In the genomic region with DNA sequence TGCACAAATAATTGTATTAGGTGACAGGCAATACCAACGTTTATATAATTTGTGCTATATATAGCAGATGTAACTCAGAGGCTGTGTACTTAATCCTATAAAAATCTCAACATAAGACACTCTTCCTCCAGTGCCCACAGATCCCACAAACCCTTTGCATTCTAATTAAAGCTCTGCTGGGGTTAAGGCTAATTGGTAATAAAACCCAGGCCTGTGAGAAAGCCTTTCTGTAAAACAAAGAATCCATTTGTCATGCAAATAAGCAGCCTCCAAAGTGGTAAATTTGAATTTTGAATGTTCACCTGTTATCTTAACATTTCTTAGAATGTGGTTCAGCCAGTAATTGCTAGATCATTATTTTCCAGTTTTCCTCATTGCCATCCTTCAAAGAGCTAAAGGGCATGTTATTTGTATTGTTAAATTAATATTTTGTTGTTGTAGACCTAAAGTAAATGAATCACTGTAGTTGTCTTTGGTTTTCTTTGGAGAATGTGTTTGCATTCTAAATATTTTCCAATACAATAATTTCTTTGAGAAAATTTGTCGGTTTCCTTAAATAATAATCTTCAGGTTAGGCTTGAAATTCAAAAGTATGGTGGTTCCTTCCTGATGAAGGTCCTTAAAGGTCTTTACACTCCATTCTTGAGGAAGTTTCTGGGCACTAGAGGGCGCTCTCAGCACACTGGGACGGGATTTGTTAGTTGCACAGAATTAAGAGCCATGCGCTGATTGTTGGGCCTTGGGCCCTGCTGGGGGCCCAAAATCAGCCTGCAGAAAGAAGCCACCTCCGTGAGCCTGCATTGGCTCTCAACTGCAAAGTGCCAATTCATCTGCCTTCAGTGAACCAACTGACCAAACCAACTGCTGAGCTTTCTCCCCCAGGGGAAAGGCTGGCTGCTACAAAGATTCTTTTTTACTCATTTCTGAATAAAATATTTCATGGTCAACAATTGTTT, we compare ENCODE assay signal across 8 cellular contexts. TPM values are rescaled to one million over a fixed set of nuclear protein-coding genes. Genes with fewer than 3 reads are reported as not detected.
DNase-seq lines count a peak whose midpoint lies in the region; ATAC-seq and TF ChIP-seq lines count a peak whose summit lies in the region.

No MANE protein-coding gene starts in this region.

- H3K4me1 Mint-ChIP-seq in WTC11 = peaks cover 43% of the 10 kb centered on the region

- DNase-seq in GM04504 (ENCODE audit: low read depth) = peak; percentile 73
- DNase-seq in NCI-H345 (lab: John Stamatoyannopoulos, UW) = peak; percentile 90
- DNase-seq in WTC11 (ENCODE audit: low spot score) = peak; percentile 94
- peak in 59 of 61 donors; percentile 16 to 94 (median 66) for DNase-seq in caudate nucleus (lab: John Stamatoyannopoulos, UW)
- peak; percentile 47 for DNase-seq in kidney epithelial cell (ENCODE audit: low read depth)
- DNase-seq in stimulated activated CD4-positive, alpha-beta T cell treated with anti-CD3 and anti-CD28 coated beads, Interleukin-15, amount 100 ng/mL, for 24 hours = peak; percentile 92

- CTCF ChIA-PET in WTC11 (lab: Charles Lee) = interaction anchor here (0.7 to 3.3 kb wide), 22 partner anchors 9 to 421 kb away, joined by 3 to 40 read pairs (median 4); a partner anchor contains a TSS

- H3K27ac Mint-ChIP-seq in WTC11 = peak overlapping the region; percentile 98

- H3K27me3 Mint-ChIP-seq in WTC11 (ENCODE audit: low read depth) = no peaks in the 10 kb centered on the region

- H3K27ac ChIP-seq in caudate nucleus (ENCODE audit: low read depth, low read length) = no peak overlapping the region

- POLR2A ChIA-PET in WTC11 (lab: Charles Lee) = interaction anchor here (0.5 to 1.0 kb wide), 3 partner anchors 45 to 430 kb away, joined by 3 read pairs; no protein-coding TSS in a partner anchor

- TF ChIP-seq CTCF in WTC11 (IDR thresholded peaks at IDR 0.05) = peak; percentile 86
- TF ChIP-seq CTCF in kidney epithelial cell (IDR thresholded peaks at IDR 0.05; ENCODE audit: insufficient read depth, low read length, poor library complexity, severe bottlenecking) = peak; percentile 87

- no peaks in the 10 kb centered on the region for H3K9me3 Mint-ChIP-seq in WTC11

- no peaks in the 10 kb centered on the region for H3K27me3 ChIP-seq in kidney epithelial cell (ENCODE audit: control insufficient read depth, insufficient read depth, low read length)

- no peak overlapping the region for H3K4me3 ChIP-seq in kidney epithelial cell (ENCODE audit: low read depth, low read length)

- peak overlapping the region; percentile 51 for H3K4me3 Mint-ChIP-seq in WTC11

- H3K36me3 Mint-ChIP-seq in WTC11 = peaks cover 16% of the 10 kb centered on the region

- H3K36me3 ChIP-seq in kidney epithelial cell (ENCODE audit: control insufficient read depth, insufficient read depth, low read length) = no peaks in the 10 kb centered on the region

- ATAC-seq in HG03280 (IDR thresholded peaks at IDR 0.05; ENCODE audit: unreplicated experiment) = peak; percentile 65
- ATAC-seq in WTC11 = peak; percentile 61
- no peak for ATAC-seq in HG02610 (IDR thresholded peaks at IDR 0.05; ENCODE audit: unreplicated experiment)

TF ChIP-seq in WTC11, 78 proteins besides CTCF, POLR2A, EP300 and RAD21:
- TF ChIP-seq, protein P1, sequence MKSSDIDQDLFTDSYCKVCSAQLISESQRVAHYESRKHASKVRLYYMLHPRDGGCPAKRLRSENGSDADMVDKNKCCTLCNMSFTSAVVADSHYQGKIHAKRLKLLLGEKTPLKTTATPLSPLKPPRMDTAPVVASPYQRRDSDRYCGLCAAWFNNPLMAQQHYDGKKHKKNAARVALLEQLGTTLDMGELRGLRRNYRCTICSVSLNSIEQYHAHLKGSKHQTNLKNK (CRISPR knock-in tag; IDR thresholded peaks at IDR 0.05) = no peak
- 0 out of 2 replicates have a peak, but pooled peaks have one; percentile 17 for TF ChIP-seq TEAD1 (CRISPR knock-in tag; IDR thresholded peaks at IDR 0.05)
- TF ChIP-seq, protein P2, sequence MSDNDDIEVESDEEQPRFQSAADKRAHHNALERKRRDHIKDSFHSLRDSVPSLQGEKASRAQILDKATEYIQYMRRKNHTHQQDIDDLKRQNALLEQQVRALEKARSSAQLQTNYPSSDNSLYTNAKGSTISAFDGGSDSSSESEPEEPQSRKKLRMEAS (CRISPR knock-in tag; IDR thresholded peaks at IDR 0.05) = no peak
- no peak for TF ChIP-seq NR3C1 (CRISPR knock-in tag; conservative IDR thresholded peaks at IDR 0.05; ENCODE audit: low read depth)
- TF ChIP-seq CREM (CRISPR knock-in tag; IDR thresholded peaks at IDR 0.05) = no peak

RNA-seq across cellular contexts. Expression of a gene that starts 46.1 kb away (rescaled TPM):
- total RNA-seq in WTC11 (2021) (512 to 538 TPM (median 516 TPM) in 3 replicates), kidney epithelial cell (180 and 187 TPM in 2 replicates)
